In genomic region chr1:77193951-77194350, GRCh38 we compare ENCODE assay signal across 25 cellular contexts. TPM values are rescaled to one million over a fixed set of nuclear protein-coding genes. Genes with fewer than 3 reads are reported as not detected.
DNase-seq lines count a peak whose midpoint lies in the region; ATAC-seq and FAIRE-seq lines count a peak whose summit lies in the region.
"Had no signal": no experiment of that assay in that cellular context is flagged by ENCODE, and none has a peak within 500 bp of the region (broad histone marks: within the 10 kb centered on the region; RNA-seq: fewer than 3 reads in every experiment).

No MANE protein-coding gene starts in this region.

- FAIRE-seq in frontal cortex (lab: Jason Lieb, UNC) = no peak
- FAIRE-seq: A204.1, G401.6, GM12892, GM18507, HTR-8/SVneo had no signal

- peaks cover 24% of the 10 kb centered on the region for H3K36me3 Mint-ChIP-seq in CD4-positive, CD25-positive, alpha-beta regulatory T cell

- H3K4me1 Mint-ChIP-seq in CD4-positive, CD25-positive, alpha-beta regulatory T cell = peaks cover 45 to 79% (median 60%) of the 10 kb centered on the region in 4 donors

- peaks cover 0 to 1% (median 0%) of the 10 kb centered on the region in 7 donors for H3K9me3 Mint-ChIP-seq in CD4-positive, CD25-positive, alpha-beta regulatory T cell

- H3K27ac Mint-ChIP-seq in CD4-positive, CD25-positive, alpha-beta regulatory T cell = peak overlapping the region in 2 of 3 donors; percentile 65 to 86
- H3K27ac Mint-ChIP-seq: CD4-positive, alpha-beta memory T cell; IgD-negative memory B cell had no signal

- H3K27me3 Mint-ChIP-seq in CD4-positive, CD25-positive, alpha-beta regulatory T cell = no peaks in the 10 kb centered on the region
- H3K27me3 Mint-ChIP-seq: CD4-positive, alpha-beta memory T cell; IgD-negative memory B cell had no signal

- DNase-seq in CD4-positive, CD25-positive, alpha-beta regulatory T cell = no peak
- peak; percentile 11 for DNase-seq in EL
- peak; percentile 50 for DNase-seq in M059J (ENCODE audit: low read depth)
- DNase-seq in fibroblast of peridontal ligament (ENCODE audit: extremely low read depth) = peak; percentile 34
- DNase-seq in NCI-H2029 (lab: John Stamatoyannopoulos, UW) = no peak
- DNase-seq in frontal cortex (ENCODE audit: low spot score in 2 of 2) = no peak
- no peak for DNase-seq in right cardiac atrium
- DNase-seq: ACHN; AML-193; CD4-positive, alpha-beta memory T cell; DMS153; DMS79; GOT3; H7; Karpas-422; KBM-7 had no signal

- no peaks in the 10 kb centered on the region for H3K9me3 ChIP-seq in CD4-positive, CD25-positive, alpha-beta regulatory T cell (ENCODE audit: control insufficient read depth in 2 of 2, low read length in 2 of 2)
- H3K9me3 ChIP-seq in right cardiac atrium (ENCODE audit: control insufficient read depth, low read length) = no peaks in the 10 kb centered on the region

- H3K4me1 ChIP-seq in CD4-positive, CD25-positive, alpha-beta regulatory T cell (ENCODE audit: control insufficient read depth, insufficient read depth, low read length, poor library complexity, severe bottlenecking) = peaks cover 42% of the 10 kb centered on the region
- H3K4me1 ChIP-seq in right cardiac atrium (ENCODE audit: control insufficient read depth, insufficient read depth, low read length) = no peaks in the 10 kb centered on the region

- H3K27me3 ChIP-seq in CD4-positive, CD25-positive, alpha-beta regulatory T cell (ENCODE audit: control insufficient read depth, insufficient read depth, low read length) = no peaks in the 10 kb centered on the region
- no peaks in the 10 kb centered on the region for H3K27me3 ChIP-seq in right cardiac atrium (ENCODE audit: control insufficient read depth, insufficient read depth)

- peaks cover 2% of the 10 kb centered on the region for H3K36me3 ChIP-seq in CD4-positive, CD25-positive, alpha-beta regulatory T cell (ENCODE audit: control insufficient read depth, insufficient read depth, low read length)

- intact Hi-C loops in right cardiac atrium (cut with DNase I) = no loop called here

- no peak for ATAC-seq in CD4-positive, CD25-positive, alpha-beta regulatory T cell (ENCODE audit: low read depth in 2 of 2)
- no peak for ATAC-seq in GM21515 (IDR thresholded peaks at IDR 0.05; ENCODE audit: unreplicated experiment)
- ATAC-seq in right cardiac atrium = no peak
- ATAC-seq: HCT116 had no signal

- H3K4me3 ChIP-seq in CD4-positive, CD25-positive, alpha-beta regulatory T cell (ENCODE audit: low read depth, low read length) = no peak overlapping the region
- no peak overlapping the region for H3K4me3 ChIP-seq in right cardiac atrium (ENCODE audit: low read length)

- peak overlapping the region in 1 of 4 donors; percentile 2 for H3K4me3 Mint-ChIP-seq in CD4-positive, CD25-positive, alpha-beta regulatory T cell
- H3K4me3 Mint-ChIP-seq: CD4-positive, alpha-beta memory T cell; IgD-negative memory B cell had no signal

- H3K27ac ChIP-seq in CD4-positive, CD25-positive, alpha-beta regulatory T cell (ENCODE audit: insufficient read depth, low read length, poor library complexity, severe bottlenecking) = no peak overlapping the region
- no peak overlapping the region for H3K27ac ChIP-seq in right cardiac atrium (ENCODE audit: low read length)
- H3K27ac ChIP-seq: C4-2B had no signal

RNA-seq across cellular contexts. Expression of gene PIGK, which starts 25.3 kb away (rescaled TPM):
- total RNA-seq in CD4-positive, CD25-positive, alpha-beta regulatory T cell = 18.4 TPM
- polyA plus RNA-seq in CD4-positive, CD25-positive, alpha-beta regulatory T cell = 10 to 100 TPM; 55.4 to 68.9 (median 56.3) TPM
- 63.3 and 82.7 TPM in 2 replicates for total RNA-seq in M059J (2014; rRNA removed; shearing (Covaris generic))
- total RNA-seq in frontal cortex (26.5 TPM), right cardiac atrium (10 to 100 TPM; 34.9 to 40.1 (median 36.1) TPM)
- 20.9 TPM for polyA plus RNA-seq in right cardiac atrium

Comparison
In these comparisons a context has a peak if more than half of its experiments do, and no peak if none do; other contexts are left out.
1. DNase-seq: peak in EL (single experiment), M059J (single experiment) and fibroblast of peridontal ligament (single experiment); none in CD4-positive, CD25-positive, alpha-beta regulatory T cell (0 of 3), NCI-H2029 (single experiment), frontal cortex (0 of 2) and right cardiac atrium (0 of 3).